8 cellular contexts compared by ENCODE assay signal in genomic region chr17:65055708-65056638, GRCh38. TPM values are rescaled to one million over a fixed set of nuclear protein-coding genes. Genes with fewer than 3 reads are reported as not detected.
A peak's percentile ranks its signal among the peaks of the same experiment; 100 is the strongest.
DNase-seq lines count a peak whose midpoint lies in the region; ATAC-seq and TF ChIP-seq lines count a peak whose summit lies in the region.

No MANE protein-coding gene starts in this region.

- H3K27ac ChIP-seq in DOHH2 (ENCODE audit: low read depth, low read length) (peak overlapping the region; percentile 87), coronary artery (peak overlapping the region; percentile 93 to 97), left lung (peak overlapping the region; percentile 99)

- peaks cover 68% of the 10 kb centered on the region for H3K79me2 ChIP-seq in DOHH2 (ENCODE audit: control insufficient read depth, low read length)

- TF ChIP-seq EP300 in Ishikawa (IDR thresholded peaks at IDR 0.05; ENCODE audit: borderline replicate concordance), result no peak

- peaks cover 19% of the 10 kb centered on the region for H3F3A ChIP-seq in DOHH2 (ENCODE audit: control insufficient read depth, insufficient read depth)

- H3K27me3 ChIP-seq in DOHH2 (ENCODE audit: control insufficient read depth, low read length) (no peaks in the 10 kb centered on the region), left lung (no peaks in the 10 kb centered on the region)

- ATAC-seq in GM21526 (IDR thresholded peaks at IDR 0.05; ENCODE audit: low FRiP score, unreplicated experiment) (peak; percentile 28), left lung (peak; percentile 54)

- peaks cover 17% of the 10 kb centered on the region for H4K20me1 ChIP-seq in DOHH2 (ENCODE audit: control insufficient read depth, insufficient read depth, low read depth, low read length)

- H3K4me2 ChIP-seq in DOHH2 (ENCODE audit: low read length), result peak overlapping the region; percentile 78

- intact Hi-C loops in left lung (cut with DNase I), result loop anchor here in 1 of 2 donors (10.0 kb wide), 1 partner anchor 81 kb away; no protein-coding TSS in a partner anchor

- DNase-seq in activated CD4-positive, alpha-beta T cell treated with anti-CD3 and anti-CD28 coated beads for 4 hours, result peak; percentile 49 to 53
- peak; percentile 88 for DNase-seq in coronary artery (ENCODE audit: low spot score)
- peak; percentile 79 to 90 for DNase-seq in left lung
- peak; percentile 27 for DNase-seq in stimulated activated CD4-positive, alpha-beta T cell treated with anti-CD3 and anti-CD28 coated beads, Interleukin-2, amount 100 ng/mL, for 4 hours (ENCODE audit: low read depth)
- no peak for DNase-seq in NCI-H187 treated with DMSO at 0.1 percent for 48 hours (lab: John Stamatoyannopoulos, UW)

- H3K9me3 ChIP-seq in DOHH2 (ENCODE audit: control insufficient read depth, insufficient read depth, low read length) (no peaks in the 10 kb centered on the region), left lung (no peaks in the 10 kb centered on the region)

- TF ChIP-seq CTCF in DOHH2 (IDR thresholded peaks at IDR 0.05; ENCODE audit: low read depth, low read length, poor library complexity, severe bottlenecking), result no peak
- no peak for TF ChIP-seq CTCF in coronary artery (IDR thresholded peaks at IDR 0.05)
- no peak for TF ChIP-seq CTCF in left lung (IDR thresholded peaks at IDR 0.05)

- H3K4me1 ChIP-seq in DOHH2 (ENCODE audit: control insufficient read depth, low read length), result peaks cover 48% of the 10 kb centered on the region
- H3K4me1 ChIP-seq in left lung, result peaks cover 12 to 85% of the 10 kb centered on the region in 2 donors

- H3K4me3 ChIP-seq in DOHH2 (ENCODE audit: low read length), result peak overlapping the region; percentile 100
- H3K4me3 ChIP-seq in coronary artery, result peak overlapping the region; percentile 85
- peak overlapping the region; percentile 72 to 86 for H3K4me3 ChIP-seq in left lung

- no peak for TF ChIP-seq RAD21 in Ishikawa (IDR thresholded peaks at IDR 0.05; ENCODE audit: low read depth)

- H3K9me2 ChIP-seq in DOHH2 (replicated peaks; ENCODE audit: control insufficient read depth, low read length), result no peaks in the 10 kb centered on the region

- H3K36me3 ChIP-seq in DOHH2 (ENCODE audit: control insufficient read depth, low read length) (peaks cover 55% of the 10 kb centered on the region), left lung (peaks cover 0 to 26% of the 10 kb centered on the region in 2 donors)

TF ChIP-seq in Ishikawa, 13 proteins besides CTCF, POLR2A, EP300 and RAD21:
- TF ChIP-seq CEBPB (IDR thresholded peaks at IDR 0.05) (no peak), REST (IDR thresholded peaks at IDR 0.05; ENCODE audit: low read depth) (no peak), YY1 (IDR thresholded peaks at IDR 0.05; ENCODE audit: low read depth) (peak; percentile 92), USF1 (IDR thresholded peaks at IDR 0.05) (peak; percentile 60), CREB1 (IDR thresholded peaks at IDR 0.05; ENCODE audit: low read depth) (no peak), FOXM1 (IDR thresholded peaks at IDR 0.05; ENCODE audit: borderline replicate concordance, low read depth) (no peak), TCF12 (IDR thresholded peaks at IDR 0.05; ENCODE audit: low read depth) (no peak), TAF1 (IDR thresholded peaks at IDR 0.05; ENCODE audit: low read depth) (peak; percentile 83; the same call in 1 of the 2 replicates), NFIC (IDR thresholded peaks at IDR 0.05) (no peak), MAX (IDR thresholded peaks at IDR 0.05) (peak; percentile 41; the same call in 1 of the 2 replicates), ZBTB7A (IDR thresholded peaks at IDR 0.05; ENCODE audit: low read depth) (peak; percentile 61; the same call in 1 of the 2 replicates), TEAD4 (IDR thresholded peaks at IDR 0.05) (0 out of 2 replicates have a peak, but pooled peaks have one; percentile 23)

RNA-seq across cellular contexts. Expression of gene GNA13, which starts 0.6 kb away (rescaled TPM):
- 10 to 100 TPM; 41.5 to 55.0 TPM for total RNA-seq in left lung
